ENCODE assay signal across 11 cellular contexts in genomic region chr10:31754803-31755624, GRCh38.
A peak's percentile ranks its signal among the peaks of the same experiment; 100 is the strongest.
DNase-seq lines count a peak whose midpoint lies in the region; ATAC-seq and TF ChIP-seq lines count a peak whose summit lies in the region.
"Had no signal": no experiment of that assay in that cellular context is flagged by ENCODE, and none has a peak within 500 bp of the region (broad histone marks: within the 10 kb centered on the region; RNA-seq: fewer than 3 reads in every experiment).

No MANE protein-coding gene starts in this region.

- H3K27ac Mint-ChIP-seq in chondrocyte (ENCODE audit: unreplicated experiment): peak overlapping the region; percentile 95
- H3K27ac Mint-ChIP-seq: CD4-positive, CD25-positive, alpha-beta regulatory T cell had no signal

- no peaks in the 10 kb centered on the region for H3K9me3 ChIP-seq in muscle layer of colon (ENCODE audit: low read length)
- H3K9me3 ChIP-seq: esophagus muscularis mucosa had no signal

- H3K4me3 Mint-ChIP-seq in chondrocyte (ENCODE audit: unreplicated experiment): no peak overlapping the region

- DNase-seq in AG08395 (ENCODE audit: low spot score) (peak; percentile 46), LoVo (ENCODE audit: low spot score) (peak; percentile 72), chondrocyte (ENCODE audit: low spot score) (no peak), GM19240 (ENCODE audit: insufficient read length, low spot score) (no peak), OCI-M2 (lab: John Stamatoyannopoulos, UW; ENCODE audit: unreplicated experiment) (no peak)
- DNase-seq: CD4-positive, CD25-positive, alpha-beta regulatory T cell had no signal

- TF ChIP-seq CTCF in chondrocyte (IDR thresholded peaks at IDR 0.05): no peak

- no peaks in the 10 kb centered on the region for H3K27me3 Mint-ChIP-seq in chondrocyte (ENCODE audit: low read depth)
- H3K27me3 Mint-ChIP-seq: CD4-positive, CD25-positive, alpha-beta regulatory T cell had no signal

- ATAC-seq in HG03280 (IDR thresholded peaks at IDR 0.05; ENCODE audit: unreplicated experiment) (no peak), GM19463 (IDR thresholded peaks at IDR 0.05; ENCODE audit: unreplicated experiment) (no peak)
- ATAC-seq: activated naive CD4-positive, alpha-beta T cell treated with anti-CD3 and anti-CD28 coated beads, Interleukin-2, amount 50 U/mL, for 72 hours had no signal

- no peak overlapping the region for H3K9ac ChIP-seq in muscle layer of colon (ENCODE audit: low read length)

- no peaks in the 10 kb centered on the region for H3K36me3 Mint-ChIP-seq in chondrocyte (ENCODE audit: low read depth)
- H3K36me3 Mint-ChIP-seq: activated naive CD4-positive, alpha-beta T cell treated with anti-CD3 and anti-CD28 coated beads, Interleukin-2, amount 50 U/mL, for 72 hours; CD4-positive, CD25-positive, alpha-beta regulatory T cell had no signal

- H3K4me1 Mint-ChIP-seq in chondrocyte (ENCODE audit: low read depth): peaks cover 59% of the 10 kb centered on the region

- no peaks in the 10 kb centered on the region for H3K27me3 ChIP-seq in muscle layer of colon (ENCODE audit: control insufficient read depth in 1 of 2, insufficient read depth in 2 of 2, low read length in 2 of 2)
- H3K27me3 ChIP-seq: esophagus muscularis mucosa had no signal

- no peaks in the 10 kb centered on the region for H3K9me3 Mint-ChIP-seq in chondrocyte (ENCODE audit: low read depth)
- H3K9me3 Mint-ChIP-seq: activated naive CD4-positive, alpha-beta T cell treated with anti-CD3 and anti-CD28 coated beads, Interleukin-2, amount 50 U/mL, for 72 hours; CD4-positive, CD25-positive, alpha-beta regulatory T cell had no signal

- peaks cover 38% of the 10 kb centered on the region for H3K4me1 ChIP-seq in muscle layer of colon (ENCODE audit: insufficient read depth, low read length)

- no peak overlapping the region for H3K4me3 ChIP-seq in muscle layer of colon (ENCODE audit: low read depth in 1 of 2, low read length in 2 of 2)
- H3K4me3 ChIP-seq: esophagus muscularis mucosa had no signal

- peak overlapping the region; percentile 19 for H3K27ac ChIP-seq in muscle layer of colon (ENCODE audit: low read depth, low read length)

- no peaks in the 10 kb centered on the region for H3K36me3 ChIP-seq in muscle layer of colon (ENCODE audit: insufficient read depth, low read length)
- H3K36me3 ChIP-seq: esophagus muscularis mucosa had no signal

Comparison
In these comparisons a context has a peak if more than half of its experiments do, and no peak if none do; other contexts are left out.
1. DNase-seq: peak in AG08395 (single experiment) and LoVo (single experiment); none in chondrocyte (single experiment), GM19240 (single experiment) and OCI-M2 (single experiment).